ENCODE assay signal across 13 cellular contexts in the genomic region with DNA sequence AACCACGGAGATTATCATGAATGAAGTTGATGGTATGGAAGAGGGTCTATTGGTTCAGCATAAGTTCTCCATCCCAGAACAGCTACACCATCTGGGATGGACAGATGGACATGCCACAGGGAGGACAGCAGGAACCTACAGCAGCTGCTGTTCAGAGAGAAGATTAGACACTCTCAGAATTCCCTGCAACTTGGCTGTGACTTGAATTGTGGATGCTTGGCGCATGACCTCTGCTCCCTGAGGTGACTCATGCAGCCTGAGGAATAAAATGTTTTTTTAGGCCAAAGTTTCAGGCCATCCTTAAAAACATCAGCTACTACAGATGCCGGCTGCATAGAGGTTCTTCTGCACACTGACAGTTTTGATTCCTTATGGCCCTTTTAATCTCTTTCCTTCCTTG.
DNase-seq lines count a peak whose midpoint lies in the region; ATAC-seq, FAIRE-seq and TF ChIP-seq lines count a peak whose summit lies in the region.
"Had no signal": no experiment of that assay in that cellular context is flagged by ENCODE, and none has a peak within 500 bp of the region (broad histone marks: within the 10 kb centered on the region; RNA-seq: fewer than 3 reads in every experiment).

No MANE protein-coding gene starts in this region.

- H3K4me3 ChIP-seq in breast epithelium: no peak overlapping the region
- no peak overlapping the region for H3K4me3 ChIP-seq in astrocyte (ENCODE audit: insufficient read depth, low read depth, low read length)
- H3K4me3 ChIP-seq in transverse colon: no peak overlapping the region
- H3K4me3 ChIP-seq: gastrocnemius medialis, SK-N-MC had no signal

- CTCF ChIA-PET in MCF 10A (lab: Yijun Ruan, JAX): no interaction called here

- POLR2A ChIA-PET in MCF 10A (lab: Yijun Ruan, JAX): interaction anchor here (0.6 to 0.9 kb wide), 3 partner anchors 31 to 128 kb away, joined by 3 to 4 read pairs (median 3); no protein-coding TSS in a partner anchor

- H3K36me3 Mint-ChIP-seq in MCF 10A (ENCODE audit: insufficient read depth, unreplicated experiment): no peaks in the 10 kb centered on the region
- H3K36me3 Mint-ChIP-seq in astrocyte (ENCODE audit: low read depth, unreplicated experiment): no peaks in the 10 kb centered on the region

- intact Hi-C loops in MCF 10A (cut with micrococcal nuclease): no loop called here
- intact Hi-C loops in breast epithelium (cut with DNase I; ENCODE audit: low total_unique reads): no loop called here
- intact Hi-C loops in left ventricle myocardium superior (cut with micrococcal nuclease): no loop called here
- intact Hi-C loops in transverse colon (cut with DNase I; ENCODE audit: low total_unique reads): no loop called here

- TF ChIP-seq POLR2A in breast epithelium (IDR thresholded peaks at IDR 0.05): no peak
- no peak for TF ChIP-seq POLR2A in GM18505 (IDR thresholded peaks at IDR 0.05; ENCODE audit: borderline replicate concordance, extremely low read depth, insufficient read depth, insufficient read length)
- TF ChIP-seq POLR2A in transverse colon (IDR thresholded peaks at IDR 0.05): no peak

- WGBS in transverse colon (ENCODE audit: low coverage in 1 of 2), 2 donors: 79% methylated on average over 3 of the region's 3 CpGs; no CpG with 5 or more reads in 1 of the 2 donors

- FAIRE-seq in astrocyte (lab: Jason Lieb, UNC) (peak; percentile 98), urothelium cell line (lab: Jason Lieb, UNC) (no peak)

- no peak overlapping the region for H3K27ac ChIP-seq in breast epithelium
- H3K27ac ChIP-seq in astrocyte (ENCODE audit: low read depth, low read length): no peak overlapping the region
- no peak overlapping the region for H3K27ac ChIP-seq in caudate nucleus (ENCODE audit: low read depth, low read length)
- H3K27ac ChIP-seq in transverse colon: no peak overlapping the region
- H3K27ac ChIP-seq: 22Rv1, gastrocnemius medialis, SK-N-MC had no signal

- H3K4me2 ChIP-seq in astrocyte (ENCODE audit: low read length): no peak overlapping the region

- TF ChIP-seq CTCF in MCF 10A (IDR thresholded peaks at IDR 0.05; ENCODE audit: unreplicated experiment) (no peak), breast epithelium (IDR thresholded peaks at IDR 0.05) (no peak), astrocyte (IDR thresholded peaks at IDR 0.05; ENCODE audit: insufficient read depth, low read depth, low read length) (no peak), transverse colon (IDR thresholded peaks at IDR 0.05) (no peak)

- no peak overlapping the region for H2AFZ ChIP-seq in astrocyte (ENCODE audit: low read depth, low read length)

- no peaks in the 10 kb centered on the region for H4K20me1 ChIP-seq in astrocyte (ENCODE audit: insufficient read depth, low read length)

- H3K36me3 ChIP-seq in breast epithelium (no peaks in the 10 kb centered on the region), astrocyte (ENCODE audit: insufficient read depth, low read length) (no peaks in the 10 kb centered on the region), transverse colon (no peaks in the 10 kb centered on the region)
- H3K36me3 ChIP-seq: gastrocnemius medialis had no signal

- no peaks in the 10 kb centered on the region for H3K4me1 ChIP-seq in breast epithelium
- H3K4me1 ChIP-seq in astrocyte (ENCODE audit: insufficient read depth, low read length): peaks cover 3% of the 10 kb centered on the region
- no peaks in the 10 kb centered on the region for H3K4me1 ChIP-seq in transverse colon
- H3K4me1 ChIP-seq: gastrocnemius medialis had no signal

- no peak overlapping the region for H3K9ac ChIP-seq in astrocyte (ENCODE audit: low read length)

- no peak overlapping the region for H3K27ac Mint-ChIP-seq in MCF 10A (ENCODE audit: low read depth, unreplicated experiment)
- no peak overlapping the region for H3K27ac Mint-ChIP-seq in astrocyte (ENCODE audit: unreplicated experiment)
- H3K27ac Mint-ChIP-seq: activated CD4-positive, alpha-beta T cell treated with anti-CD3 and anti-CD28 coated beads, Interleukin-2, amount 10 ng/mL, durations not matched to agents 7 days and 5 days had no signal

- H3K9me3 ChIP-seq in breast epithelium (no peaks in the 10 kb centered on the region), astrocyte (ENCODE audit: insufficient read depth, low read depth, low read length) (no peaks in the 10 kb centered on the region), transverse colon (no peaks in the 10 kb centered on the region)
- H3K9me3 ChIP-seq: gastrocnemius medialis had no signal

- no peak for TF ChIP-seq EP300 in transverse colon (IDR thresholded peaks at IDR 0.05; ENCODE audit: low read depth)

- H3K79me2 ChIP-seq in astrocyte (ENCODE audit: insufficient read depth, low read length): no peaks in the 10 kb centered on the region

- no TSS peak for BruUV-seq in MCF 10A (replicated peaks; lab: Mats Ljungman, UMichigan)

- H3K4me1 Mint-ChIP-seq in MCF 10A (ENCODE audit: insufficient read depth, unreplicated experiment): no peaks in the 10 kb centered on the region
- H3K4me1 Mint-ChIP-seq in astrocyte (ENCODE audit: low read depth, unreplicated experiment): peaks cover 4% of the 10 kb centered on the region
- H3K4me1 Mint-ChIP-seq: activated CD4-positive, alpha-beta T cell treated with anti-CD3 and anti-CD28 coated beads, Interleukin-2, amount 10 ng/mL, durations not matched to agents 7 days and 5 days had no signal

- ATAC-seq in left ventricle myocardium superior: peak; percentile 73
- ATAC-seq in GM18505 (IDR thresholded peaks at IDR 0.05; ENCODE audit: unreplicated experiment): no peak
- ATAC-seq: gastrocnemius medialis had no signal

- H3K9me3 Mint-ChIP-seq in MCF 10A (ENCODE audit: unreplicated experiment) (peaks cover 7% of the 10 kb centered on the region), astrocyte (ENCODE audit: unreplicated experiment) (no peaks in the 10 kb centered on the region)
- H3K9me3 Mint-ChIP-seq: activated CD4-positive, alpha-beta T cell treated with anti-CD3 and anti-CD28 coated beads, Interleukin-2, amount 10 ng/mL, durations not matched to agents 7 days and 5 days had no signal

- peak; percentile 64 for DNase-seq in MCF 10A (ENCODE audit: unreplicated experiment)
- DNase-seq in breast epithelium (ENCODE audit: low spot score in 2 of 2): no peak
- peak; percentile 66 for DNase-seq in astrocyte (ENCODE audit: low read depth)
- DNase-seq in left ventricle myocardium superior: peak; percentile 50
- peak; percentile 3 for DNase-seq in urothelium cell line (ENCODE audit: low spot score)
- DNase-seq in caudate nucleus (lab: John Stamatoyannopoulos, UW): no peak
- DNase-seq in transverse colon: no peak
- DNase-seq: activated CD4-positive, alpha-beta T cell treated with anti-CD3 and anti-CD28 coated beads, Interleukin-2, amount 10 ng/mL, durations not matched to agents 7 days and 5 days; NCI-H2171 had no signal

- no peaks in the 10 kb centered on the region for H3K27me3 Mint-ChIP-seq in MCF 10A (ENCODE audit: insufficient read depth, unreplicated experiment)
- no peaks in the 10 kb centered on the region for H3K27me3 Mint-ChIP-seq in astrocyte (ENCODE audit: low read depth, unreplicated experiment)
- H3K27me3 Mint-ChIP-seq: activated CD4-positive, alpha-beta T cell treated with anti-CD3 and anti-CD28 coated beads, Interleukin-2, amount 10 ng/mL, durations not matched to agents 7 days and 5 days had no signal

- in situ Hi-C loops in transverse colon (cut with MboI; ENCODE audit: low pct_ligation_motif_present in 1 of 4, low pct_unique_long_range_greater_than_20kb in 1 of 4, low sequenced_read_pairs in 3 of 4): no loop called here

- H3K27me3 ChIP-seq in breast epithelium (no peaks in the 10 kb centered on the region), astrocyte (ENCODE audit: insufficient read depth, low read length) (no peaks in the 10 kb centered on the region), transverse colon (no peaks in the 10 kb centered on the region)
- H3K27me3 ChIP-seq: gastrocnemius medialis had no signal

- no peak overlapping the region for H3K4me3 Mint-ChIP-seq in MCF 10A (ENCODE audit: unreplicated experiment)
- no peak overlapping the region for H3K4me3 Mint-ChIP-seq in astrocyte (ENCODE audit: unreplicated experiment)
- H3K4me3 Mint-ChIP-seq: activated CD4-positive, alpha-beta T cell treated with anti-CD3 and anti-CD28 coated beads, Interleukin-2, amount 10 ng/mL, durations not matched to agents 7 days and 5 days had no signal

Comparison
In these comparisons a context has a peak if more than half of its experiments do, and no peak if none do; other contexts are left out.
1. DNase-seq: peak in MCF 10A (single experiment), astrocyte (single experiment), left ventricle myocardium superior (single experiment) and urothelium cell line (single experiment); none in breast epithelium (0 of 2), caudate nucleus (0 of 61) and transverse colon (single experiment).